In the genomic region with DNA sequence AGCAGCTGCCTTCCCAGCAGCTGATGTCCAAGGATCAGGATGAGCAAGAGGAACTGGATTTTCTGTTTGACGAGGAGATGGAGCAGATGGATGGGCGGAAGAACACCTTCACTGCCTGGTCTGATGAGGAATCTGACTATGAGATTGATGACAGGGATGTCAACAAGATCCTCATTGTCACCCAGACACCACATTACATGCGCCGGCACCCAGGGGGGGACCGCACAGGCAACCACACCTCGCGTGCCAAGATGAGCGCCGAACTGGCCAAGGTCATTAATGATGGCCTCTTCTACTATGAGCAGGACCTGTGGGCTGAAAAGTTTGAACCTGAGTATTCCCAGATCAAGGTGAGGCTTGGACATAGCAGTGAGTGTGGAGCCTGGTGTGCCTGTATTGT, we compare ENCODE assay signal across 14 cellular contexts.
"Had no signal": no experiment of that assay in that cellular context is flagged by ENCODE, and none has a peak within 500 bp of the region (broad histone marks: within the 10 kb centered on the region; RNA-seq: fewer than 3 reads in every experiment).

No MANE protein-coding gene starts in this region.

- H3K4me2 ChIP-seq: hepatocyte, smooth muscle cell had no signal

- H3K27me3 Mint-ChIP-seq: stimulated activated memory B cell treated with anti-CD40 and anti-IgM and Interleukin-4, amounts not matched to agents 10 μg/mL and 1 μg/mL and 100 μg/mL, for 72 hours had no signal

- H3K27ac ChIP-seq: hepatocyte, lower lobe of right lung, neutrophil, transverse colon had no signal

- H3K4me1 Mint-ChIP-seq: stimulated activated memory B cell treated with anti-CD40 and anti-IgM and Interleukin-4, amounts not matched to agents 10 μg/mL and 1 μg/mL and 100 μg/mL, for 72 hours had no signal

- H2AFZ ChIP-seq: hepatocyte had no signal

- H3K4me3 Mint-ChIP-seq: endodermal cell; stimulated activated memory B cell treated with anti-CD40 and anti-IgM and Interleukin-4, amounts not matched to agents 10 μg/mL and 1 μg/mL and 100 μg/mL, for 72 hours had no signal

- H3K4me1 ChIP-seq: lower lobe of right lung, transverse colon had no signal

- DNase-seq: activated CD4-positive, alpha-beta T cell treated with anti-CD3 and anti-CD28 coated beads, Interleukin-2, amount 50 U/mL, for 48 hours; activated CD8-positive, alpha-beta memory T cell treated with anti-CD3 and anti-CD28 coated beads, Interleukin-2, amount 50 U/mL, for 4 hours; dermis blood vessel endothelial cell; endodermal cell; erythroblast; kidney glomerular epithelial cell; lower lobe of right lung; midbrain; SHP77 treated with DMSO at 0.1 percent for 48 hours; transverse colon had no signal

- H3K4me3 ChIP-seq: hepatocyte, lower lobe of right lung, smooth muscle cell, transverse colon had no signal

- H3K9me3 ChIP-seq: lower lobe of right lung, neutrophil, transverse colon had no signal

- H3K27me3 ChIP-seq: hepatocyte, neutrophil, transverse colon had no signal

- ATAC-seq: lower lobe of right lung; stimulated activated memory B cell treated with anti-CD40 and anti-IgM and Interleukin-4, amounts not matched to agents 10 μg/mL and 1 μg/mL and 100 μg/mL, for 72 hours had no signal

- H3K9me3 Mint-ChIP-seq: endodermal cell; stimulated activated memory B cell treated with anti-CD40 and anti-IgM and Interleukin-4, amounts not matched to agents 10 μg/mL and 1 μg/mL and 100 μg/mL, for 72 hours had no signal
